ENCODE assay signal across 15 cellular contexts in the genomic region with DNA sequence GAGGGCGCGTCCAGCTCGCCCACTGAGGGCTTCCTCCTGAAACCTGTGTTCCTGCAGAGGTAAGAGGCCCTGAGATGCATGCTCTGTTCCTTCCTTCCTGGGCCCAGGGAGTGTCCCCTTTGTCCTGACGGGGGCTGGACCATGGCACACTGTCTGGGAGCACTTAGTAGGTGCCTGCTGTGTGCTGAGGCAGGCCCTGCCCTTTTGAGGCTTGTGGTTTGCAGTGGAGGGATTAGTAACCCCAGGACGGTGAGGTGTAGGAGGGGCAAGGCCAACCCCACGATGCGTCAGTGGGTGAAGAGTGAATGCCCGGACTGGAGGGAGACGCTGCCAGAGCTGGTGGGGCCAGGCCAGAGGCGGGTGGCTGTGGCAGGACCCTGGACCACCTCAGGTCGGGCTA. TPM values are rescaled to one million over a fixed set of nuclear protein-coding genes. Genes with fewer than 3 reads are reported as not detected.
DNase-seq lines count a peak whose midpoint lies in the region; ATAC-seq and TF ChIP-seq lines count a peak whose summit lies in the region.
"Had no signal": no experiment of that assay in that cellular context is flagged by ENCODE, and none has a peak within 500 bp of the region (broad histone marks: within the 10 kb centered on the region; RNA-seq: fewer than 3 reads in every experiment).

No MANE protein-coding gene starts in this region.

- H3K4ac ChIP-seq in mesendoderm (ENCODE audit: low read depth, low read length): no peak overlapping the region

- H3K4me1 ChIP-seq in left ventricle myocardium inferior (peaks cover 38% of the 10 kb centered on the region), mesendoderm (ENCODE audit: control insufficient read depth, low read depth, low read length) (no peaks in the 10 kb centered on the region)

- H3K79me1 ChIP-seq in mesendoderm (ENCODE audit: low read length): peaks cover 12% of the 10 kb centered on the region

- H4K8ac ChIP-seq in mesendoderm (ENCODE audit: low read depth, low read length): no peak overlapping the region

- no peak overlapping the region for H2BK15ac ChIP-seq in mesendoderm (replicated peaks; ENCODE audit: low read depth)

- H3K36me3 Mint-ChIP-seq in natural killer cell: peaks cover 18% of the 10 kb centered on the region
- peaks cover 8% of the 10 kb centered on the region for H3K36me3 Mint-ChIP-seq in T-helper 17 cell (ENCODE audit: low read depth)

- peak overlapping the region in 1 of 2 donors; percentile 90 for H3K27ac Mint-ChIP-seq in natural killer cell
- H3K27ac Mint-ChIP-seq in T-helper 17 cell: no peak overlapping the region
- H3K27ac Mint-ChIP-seq: CD4-positive, alpha-beta T cell had no signal

- TF ChIP-seq CTCF in left ventricle myocardium inferior (IDR thresholded peaks at IDR 0.05; ENCODE audit: borderline replicate concordance): no peak
- no peak for TF ChIP-seq CTCF in natural killer cell (IDR thresholded peaks at IDR 0.05)

- H4K5ac ChIP-seq in mesendoderm (ENCODE audit: low read length): no peak overlapping the region

- H3K9me3 ChIP-seq in left ventricle myocardium inferior (replicated peaks): peaks cover 18% of the 10 kb centered on the region
- peaks cover 6% of the 10 kb centered on the region for H3K9me3 ChIP-seq in T-helper 17 cell (ENCODE audit: control insufficient read depth, low read length, poor library complexity, severe bottlenecking)

- H3K56ac ChIP-seq in mesendoderm (ENCODE audit: low read length): no peak overlapping the region

- intact Hi-C loops in left ventricle myocardium inferior (cut with micrococcal nuclease): no loop called here
- intact Hi-C loops in left cardiac atrium (cut with DNase I): no loop called here
- intact Hi-C loops in natural killer cell (cut with micrococcal nuclease): no loop called here

- H2AK5ac ChIP-seq in mesendoderm (ENCODE audit: low read length): no peak overlapping the region

- H3K9ac ChIP-seq in mesendoderm (ENCODE audit: low read length): no peak overlapping the region
- H3K9ac ChIP-seq: GM23248 had no signal

- no peak overlapping the region for H3K18ac ChIP-seq in mesendoderm (ENCODE audit: low read length)

- H2BK120ac ChIP-seq in mesendoderm (ENCODE audit: low read depth, low read length): no peak overlapping the region

- ATAC-seq in left cardiac atrium (no peak), natural killer cell (peak in 2 of 3 donors; percentile 48 to 52), T-helper 17 cell (no peak)
- ATAC-seq: HCT116 had no signal

- peak overlapping the region; percentile 49 for H3K4me3 Mint-ChIP-seq in natural killer cell
- no peak overlapping the region for H3K4me3 Mint-ChIP-seq in T-helper 17 cell
- H3K4me3 Mint-ChIP-seq: CD4-positive, alpha-beta T cell had no signal

- no peak overlapping the region for H2BK5ac ChIP-seq in mesendoderm (ENCODE audit: low read length)

- H3K4me3 ChIP-seq in left ventricle myocardium inferior (no peak overlapping the region), mesendoderm (ENCODE audit: low read length) (no peak overlapping the region)
- H3K4me3 ChIP-seq: GM23248 had no signal

- H3K36me3 ChIP-seq in left ventricle myocardium inferior: peaks cover 56% of the 10 kb centered on the region
- peaks cover 6% of the 10 kb centered on the region for H3K36me3 ChIP-seq in mesendoderm (ENCODE audit: control insufficient read depth, insufficient read depth, low read length)

- H3K27me3 Mint-ChIP-seq in natural killer cell (ENCODE audit: low read depth in 2 of 2) (no peaks in the 10 kb centered on the region), T-helper 17 cell (no peaks in the 10 kb centered on the region)
- H3K27me3 Mint-ChIP-seq: CD4-positive, alpha-beta T cell had no signal

- no CpG with 5 or more reads among the region's 11 CpGs for WGBS in mesendoderm (ENCODE audit: extremely low coverage, insufficient coverage, low lambda C conversion rate)

- H3K27ac ChIP-seq in left ventricle myocardium inferior (replicated peaks) (peak overlapping the region; percentile 56), mesendoderm (ENCODE audit: low read depth, low read length) (no peak overlapping the region)
- H3K27ac ChIP-seq: GM23248 had no signal

- H3K79me2 ChIP-seq in mesendoderm (ENCODE audit: control insufficient read depth, insufficient read depth, low read length): peaks cover 10% of the 10 kb centered on the region

- peaks cover 2 to 13% of the 10 kb centered on the region in 2 donors for H3K9me3 Mint-ChIP-seq in natural killer cell

- DNase-seq in left ventricle myocardium inferior (no peak), left cardiac atrium (no peak), SW480 (ENCODE audit: low spot score) (peak; percentile 57), natural killer cell (no peak), mesendoderm (no peak), T-helper 17 cell (no peak), HK-2 (ENCODE audit: unreplicated experiment) (no peak)
- DNase-seq: AML-193; CD4-positive, alpha-beta T cell; DMS79 treated with DMSO at 0.1 percent for 48 hours; GM23248; NCI-H1436 treated with DMSO at 0.1 percent for 48 hours; NCI-H2081; NCI-H524 treated with DMSO at 0.1 percent for 48 hours had no signal

- H3K23ac ChIP-seq in mesendoderm (ENCODE audit: low read length): no peak overlapping the region

- H3K4me1 Mint-ChIP-seq in natural killer cell (peaks cover 30 to 51% of the 10 kb centered on the region in 2 donors), T-helper 17 cell (peaks cover 3% of the 10 kb centered on the region)

- H3K27me3 ChIP-seq in left ventricle myocardium inferior (ENCODE audit: low read depth): no peaks in the 10 kb centered on the region
- no peaks in the 10 kb centered on the region for H3K27me3 ChIP-seq in mesendoderm (ENCODE audit: insufficient read depth, low read length, poor library complexity)

- H3K4me2 ChIP-seq in mesendoderm (ENCODE audit: low read length): no peak overlapping the region

RNA-seq across cellular contexts. Expression of a gene that starts 11.2 kb away (rescaled TPM):
- 1.1 TPM for total RNA-seq in left ventricle myocardium inferior
- total RNA-seq in left cardiac atrium: 1 to 10 TPM; 2.3 TPM
- total RNA-seq in natural killer cell: under 1 TPM; 0.24 to 0.39 (median 0.28) TPM
- not detected for polyA plus RNA-seq in mesendoderm (2013, experiment 1 of 2)
- not detected for polyA plus RNA-seq in mesendoderm (2013, experiment 2 of 2)
- 1 to 10 TPM in 1 of 2 donors, under 1 TPM in 1; 0.07 to 2.7 TPM for total RNA-seq in T-helper 17 cell
- total RNA-seq: CD4-positive, alpha-beta T cell; GM23248 had no signal
- polyA plus RNA-seq: GM23248 had no signal

RNA-seq across cellular contexts. Expression of a gene that starts 48.4 kb away (rescaled TPM):
- 24.4 TPM for total RNA-seq in left ventricle myocardium inferior
- 10 to 100 TPM; 23.7 to 33.0 TPM for total RNA-seq in left cardiac atrium
- total RNA-seq in natural killer cell: 10 to 100 TPM; 58.4 to 70.1 (median 60.2) TPM
- 34.9 TPM for polyA plus RNA-seq in mesendoderm (2013, experiment 1 of 2)
- 34.3 TPM for polyA plus RNA-seq in mesendoderm (2013, experiment 2 of 2)
- total RNA-seq in T-helper 17 cell: 10 to 100 TPM; 61.1 to 69.4 TPM

Comparison
In these comparisons a context has a peak if more than half of its experiments do, and no peak if none do; other contexts are left out.
1. ATAC-seq: peak in natural killer cell (2 of 3); none in left cardiac atrium (0 of 2) and T-helper 17 cell (single experiment).